ENCODE assay signal across 26 cellular contexts in genomic region chr1:30734580-30734979, GRCh38. TPM values are rescaled to one million over a fixed set of nuclear protein-coding genes. Genes with fewer than 3 reads are reported as not detected.
DNase-seq lines count a peak whose midpoint lies in the region; ATAC-seq, FAIRE-seq and TF ChIP-seq lines count a peak whose summit lies in the region.
"Had no signal": no experiment of that assay in that cellular context is flagged by ENCODE, and none has a peak within 500 bp of the region (broad histone marks: within the 10 kb centered on the region; RNA-seq: fewer than 3 reads in every experiment).

No MANE protein-coding gene starts in this region.

- no peak overlapping the region for H3K4me3 ChIP-seq in A549
- H3K4me3 ChIP-seq in BLaER1 treated with 17β-estradiol and CSF1 and Interleukin-3, amounts not matched to agents 10 nM and 100 nM: no peak overlapping the region
- H3K4me3 ChIP-seq in left ventricle myocardium inferior: no peak overlapping the region
- H3K4me3 ChIP-seq: transverse colon had no signal

- peaks cover 45% of the 10 kb centered on the region for H3K4me1 Mint-ChIP-seq in activated CD4-positive, alpha-beta memory T cell treated with anti-CD3 and anti-CD28 coated beads, Interleukin-2, amount 10 ng/mL, durations not matched to agents 7 days and 5 days
- peaks cover 35 to 43% of the 10 kb centered on the region in 2 donors for H3K4me1 Mint-ChIP-seq in effector memory CD8-positive, alpha-beta T cell (ENCODE audit: low read depth in 2 of 2)
- no peaks in the 10 kb centered on the region for H3K4me1 Mint-ChIP-seq in chondrocyte (ENCODE audit: low read depth)

- H3K9ac ChIP-seq in BLaER1 treated with 17β-estradiol and CSF1 and Interleukin-3, amounts not matched to agents 10 nM and 100 nM: peak overlapping the region in 3 of 11 experiments; percentile 13 to 25 (median 15); a peak in 4 of 22 replicates

- H3K9me3 Mint-ChIP-seq in activated CD4-positive, alpha-beta memory T cell treated with anti-CD3 and anti-CD28 coated beads, Interleukin-2, amount 10 ng/mL, durations not matched to agents 7 days and 5 days: peaks cover 2% of the 10 kb centered on the region
- no peaks in the 10 kb centered on the region for H3K9me3 Mint-ChIP-seq in effector memory CD8-positive, alpha-beta T cell
- peaks cover 3% of the 10 kb centered on the region for H3K9me3 Mint-ChIP-seq in chondrocyte (ENCODE audit: low read depth)

- H3K4me1 ChIP-seq in A549 (no peaks in the 10 kb centered on the region), left ventricle myocardium inferior (peaks cover 7% of the 10 kb centered on the region)
- H3K4me1 ChIP-seq in BLaER1 treated with 17β-estradiol and CSF1 and Interleukin-3, amounts not matched to agents 10 nM and 100 nM: peaks cover 85 to 100% (median 99%) of the 10 kb centered on the region in 10 experiments
- H3K4me1 ChIP-seq: transverse colon had no signal

- no peak for TF ChIP-seq POLR2A in A549 (IDR thresholded peaks at IDR 0.05; ENCODE audit: low read length)

- H3K36me3 ChIP-seq in BLaER1 treated with 17β-estradiol and CSF1 and Interleukin-3, amounts not matched to agents 10 nM and 100 nM: peaks cover 72 to 74% (median 73%) of the 10 kb centered on the region in 11 experiments
- no peaks in the 10 kb centered on the region for H3K36me3 ChIP-seq in left ventricle myocardium inferior
- H3K36me3 ChIP-seq: transverse colon had no signal

- TF ChIP-seq RAD21 in A549 (conservative IDR thresholded peaks at IDR 0.05 in 1 of 2, IDR thresholded peaks at IDR 0.05 in 1 of 2): no peak

- ATAC-seq in A549 (no peak), HG02610 (IDR thresholded peaks at IDR 0.05; ENCODE audit: unreplicated experiment) (no peak)
- ATAC-seq in effector memory CD8-positive, alpha-beta T cell (replicated peaks): no peak
- ATAC-seq: left lobe of liver had no signal

- 79% methylated on average over 4 of the region's 4 CpGs for WGBS in A549 (ENCODE audit: missing lambda C conversion rate)

- POLR2A ChIA-PET in A549 (lab: Yijun Ruan, JAX): no interaction called here
- POLR2A ChIA-PET in activated CD4-positive, alpha-beta memory T cell treated with anti-CD3 and anti-CD28 coated beads, Interleukin-2, amount 10 ng/mL, durations not matched to agents 7 days and 5 days (lab: Charles Lee): interaction anchor here (2.4 to 5.4 kb wide), 2 partner anchors 9 to 15 kb away, joined by 11 to 32 read pairs; no protein-coding TSS in a partner anchor

- FAIRE-seq in A549 (lab: Jason Lieb, UNC): no peak
- FAIRE-seq: G401.6, RCC 7860 had no signal

- peaks cover 70% of the 10 kb centered on the region for H3K36me3 Mint-ChIP-seq in activated CD4-positive, alpha-beta memory T cell treated with anti-CD3 and anti-CD28 coated beads, Interleukin-2, amount 10 ng/mL, durations not matched to agents 7 days and 5 days (ENCODE audit: low read depth)
- H3K36me3 Mint-ChIP-seq in effector memory CD8-positive, alpha-beta T cell (ENCODE audit: insufficient read depth): peaks cover 94% of the 10 kb centered on the region
- H3K36me3 Mint-ChIP-seq in chondrocyte (ENCODE audit: low read depth): no peaks in the 10 kb centered on the region

- no peak for DNase-seq in A549 (ENCODE audit: low read depth in 1 of 2, low spot score in 1 of 2)
- no peak for DNase-seq in activated CD4-positive, alpha-beta memory T cell treated with anti-CD3 and anti-CD28 coated beads, Interleukin-2, amount 10 ng/mL, durations not matched to agents 7 days and 5 days
- DNase-seq in effector memory CD8-positive, alpha-beta T cell: no peak
- no peak for DNase-seq in amniotic stem cell (lab: John Stamatoyannopoulos, UW)
- DNase-seq in left ventricle myocardium inferior: no peak
- no peak for DNase-seq in chondrocyte (ENCODE audit: low spot score)
- DNase-seq: activated CD4-positive, CD25-positive, alpha-beta regulatory T cell treated with anti-CD3 and anti-CD28 coated beads, Interleukin-2, amount 50 U/mL, for 72 hours; activated CD8-positive, alpha-beta memory T cell treated with anti-CD3 and anti-CD28 coated beads, Interleukin-2, amount 50 U/mL, for 4 hours; activated gamma-delta T cell treated with Interleukin-2 at 50 U/mL for 16 hours; cerebellar nuclear complex; DMS53; HCEC 1CT; head of caudate nucleus; NCI-H187; NCI-H526 treated with DMSO at 0.1 percent for 48 hours; stimulated activated CD4-positive, alpha-beta T cell treated with anti-CD3 and anti-CD28 coated beads, Interleukin-15, amount 100 ng/mL, for 24 hours; transverse colon had no signal

- intact Hi-C loops in left ventricle myocardium inferior (cut with micrococcal nuclease): no loop called here

- CTCF ChIA-PET in A549 (lab: Yijun Ruan, JAX): interaction anchor here (1.2 to 1.9 kb wide), 3 partner anchors 8 to 67 kb away, joined by 3 to 9 read pairs (median 3); no protein-coding TSS in a partner anchor
- CTCF ChIA-PET in activated CD4-positive, alpha-beta memory T cell treated with anti-CD3 and anti-CD28 coated beads, Interleukin-2, amount 10 ng/mL, durations not matched to agents 7 days and 5 days (lab: Charles Lee): interaction anchor here (1.2 kb wide), 1 partner anchor 14 kb away, joined by 5 read pairs; no protein-coding TSS in a partner anchor

- H3K27ac ChIP-seq in A549 (no peak overlapping the region), left ventricle myocardium inferior (replicated peaks) (no peak overlapping the region)
- peak overlapping the region in 5 of 11 experiments; percentile 62 to 78 (median 75); a peak in 6 of 22 replicates for H3K27ac ChIP-seq in BLaER1 treated with 17β-estradiol and CSF1 and Interleukin-3, amounts not matched to agents 10 nM and 100 nM
- H3K27ac ChIP-seq: epithelial cell of prostate, HL-60, transverse colon had no signal

- H3K9me3 ChIP-seq in A549 (no peaks in the 10 kb centered on the region), left ventricle myocardium inferior (replicated peaks) (no peaks in the 10 kb centered on the region)
- peaks cover 0 to 10% (median 0%) of the 10 kb centered on the region in 11 experiments; a peak in 1 of 22 replicates for H3K9me3 ChIP-seq in BLaER1 treated with 17β-estradiol and CSF1 and Interleukin-3, amounts not matched to agents 10 nM and 100 nM (replicated peaks in 1 of 11)
- H3K9me3 ChIP-seq: transverse colon had no signal

- no peaks in the 10 kb centered on the region for H3K27me3 Mint-ChIP-seq in activated CD4-positive, alpha-beta memory T cell treated with anti-CD3 and anti-CD28 coated beads, Interleukin-2, amount 10 ng/mL, durations not matched to agents 7 days and 5 days
- H3K27me3 Mint-ChIP-seq in effector memory CD8-positive, alpha-beta T cell: no peaks in the 10 kb centered on the region
- peaks cover 2% of the 10 kb centered on the region for H3K27me3 Mint-ChIP-seq in chondrocyte (ENCODE audit: low read depth)

- peaks cover 0 to 3% (median 0%) of the 10 kb centered on the region in 11 experiments; a peak in 1 of 22 replicates for H3K27me3 ChIP-seq in BLaER1 treated with 17β-estradiol and CSF1 and Interleukin-3, amounts not matched to agents 10 nM and 100 nM
- H3K27me3 ChIP-seq in left ventricle myocardium inferior (ENCODE audit: low read depth): peaks cover 8% of the 10 kb centered on the region
- H3K27me3 ChIP-seq: transverse colon had no signal

- no peak for TF ChIP-seq EP300 in A549 (IDR thresholded peaks at IDR 0.05)

- peak overlapping the region; percentile 36 for H3K27ac Mint-ChIP-seq in activated CD4-positive, alpha-beta memory T cell treated with anti-CD3 and anti-CD28 coated beads, Interleukin-2, amount 10 ng/mL, durations not matched to agents 7 days and 5 days
- H3K27ac Mint-ChIP-seq in effector memory CD8-positive, alpha-beta T cell: peak overlapping the region; percentile 60 to 99
- no peak overlapping the region for H3K27ac Mint-ChIP-seq in chondrocyte (ENCODE audit: unreplicated experiment)

- peaks cover 71 to 97% (median 82%) of the 10 kb centered on the region in 11 experiments for H4K20me1 ChIP-seq in BLaER1 treated with 17β-estradiol and CSF1 and Interleukin-3, amounts not matched to agents 10 nM and 100 nM

- no peak overlapping the region for H3K4me3 Mint-ChIP-seq in activated CD4-positive, alpha-beta memory T cell treated with anti-CD3 and anti-CD28 coated beads, Interleukin-2, amount 10 ng/mL, durations not matched to agents 7 days and 5 days
- H3K4me3 Mint-ChIP-seq in effector memory CD8-positive, alpha-beta T cell: no peak overlapping the region
- H3K4me3 Mint-ChIP-seq in chondrocyte (ENCODE audit: unreplicated experiment): no peak overlapping the region
- H3K4me3 Mint-ChIP-seq: nephron had no signal

- H3K4me2 ChIP-seq in A549: no peak overlapping the region
- peak overlapping the region in 9 of 11 experiments; percentile 21 to 99 (median 69); a peak in 16 of 22 replicates for H3K4me2 ChIP-seq in BLaER1 treated with 17β-estradiol and CSF1 and Interleukin-3, amounts not matched to agents 10 nM and 100 nM

- no peak for TF ChIP-seq CTCF in A549 (IDR thresholded peaks at IDR 0.05)
- TF ChIP-seq CTCF in left ventricle myocardium inferior (IDR thresholded peaks at IDR 0.05; ENCODE audit: borderline replicate concordance): no peak
- no peak for TF ChIP-seq CTCF in chondrocyte (IDR thresholded peaks at IDR 0.05)

TF ChIP-seq in A549, 52 proteins besides CTCF, POLR2A, EP300 and RAD21:
- no peak for TF ChIP-seq GATA3 (IDR thresholded peaks at IDR 0.05; ENCODE audit: borderline replicate concordance)
- peak; percentile 43 for TF ChIP-seq ZFP36 (IDR thresholded peaks at IDR 0.05; ENCODE audit: borderline replicate concordance, partially characterized antibody)
TF ChIP-seq in A549: peak in this region for 1.

RNA-seq across cellular contexts. Expression of gene MATN1, which starts 11.2 kb away (rescaled TPM):
- polyA plus RNA-seq in A549 (2011; rRNA removed): 0.05 TPM in 1 of 2 replicates, not detected in the other
- polyA plus RNA-seq in A549 (2012; cell fraction: cytosol; rRNA removed): 0.04 and 0.07 TPM in 2 replicates
- 0.31 and 0.59 TPM in 2 replicates for polyA plus RNA-seq in A549 (2012; cell fraction: nucleus; rRNA removed)
- polyA plus RNA-seq in A549 (2017; fragmentation: RNase III; extraction: RNeasy Plus Mini Kit Qiagen cat#74134 plus additional on column Dnase treatment): 0.05 to 0.17 TPM (median 0.10 TPM) in 3 replicates
- polyA minus RNA-seq in A549 (2011; rRNA and poly(A)+ RNA removed): 0.10 TPM in 1 of 2 replicates, not detected in the other
- total RNA-seq in activated CD4-positive, alpha-beta memory T cell treated with anti-CD3 and anti-CD28 coated beads, Interleukin-2, amount 10 ng/mL, durations not matched to agents 7 days and 5 days: not detected
- not detected for total RNA-seq in left ventricle myocardium inferior
- 0.19 to 0.82 TPM (median 0.47 TPM) in 3 replicates for total RNA-seq in chondrocyte
- total RNA-seq: left lobe of liver, posterior vena cava, transverse colon had no signal

RNA-seq across cellular contexts. Expression of gene LAPTM5, which starts 23.0 kb away (rescaled TPM):
- 0.20 and 0.22 TPM in 2 replicates for polyA plus RNA-seq in A549 (2011; rRNA removed)
- polyA plus RNA-seq in A549 (2012; cell fraction: cytosol; rRNA removed): 0.15 and 0.17 TPM in 2 replicates
- polyA plus RNA-seq in A549 (2012; cell fraction: nucleus; rRNA removed): 0.11 and 0.12 TPM in 2 replicates
- polyA plus RNA-seq in A549 (2017; fragmentation: RNase III; extraction: RNeasy Plus Mini Kit Qiagen cat#74134 plus additional on column Dnase treatment): 0.06 to 0.26 TPM (median 0.09 TPM) in 3 replicates
- 0.29 and 0.63 TPM in 2 replicates for polyA minus RNA-seq in A549 (2011; rRNA and poly(A)+ RNA removed)
- 100 to 1,000 TPM; 481 to 482 TPM for total RNA-seq in activated CD4-positive, alpha-beta memory T cell treated with anti-CD3 and anti-CD28 coated beads, Interleukin-2, amount 10 ng/mL, durations not matched to agents 7 days and 5 days
- total RNA-seq in left ventricle myocardium inferior: 18.8 TPM
- total RNA-seq in chondrocyte: 0.15 to 0.17 TPM in 2 of 3 replicates, not detected in the other

Comparison
In these comparisons a context has a peak if more than half of its experiments do, and no peak if none do; other contexts are left out.
1. RNA of gene LAPTM5, which starts 23.0 kb away (total RNA-seq): 481 to 482 TPM in activated CD4-positive, alpha-beta memory T cell treated with anti-CD3 and anti-CD28 coated beads, Interleukin-2, amount 10 ng/mL, durations not matched to agents 7 days and 5 days; 18.8 TPM in left ventricle myocardium inferior (single experiment) and 0.15 to 0.17 TPM in chondrocyte; every median in the first group is over 10 times any median in the second.